10 cellular contexts compared by ENCODE assay signal in genomic region chr1:19646366-19646765, GRCh38. TPM values are rescaled to one million over a fixed set of nuclear protein-coding genes. Genes with fewer than 3 reads are reported as not detected.
DNase-seq lines count a peak whose midpoint lies in the region; ATAC-seq, FAIRE-seq and TF ChIP-seq lines count a peak whose summit lies in the region.
"Had no signal": no experiment of that assay in that cellular context is flagged by ENCODE, and none has a peak within 500 bp of the region (broad histone marks: within the 10 kb centered on the region; RNA-seq: fewer than 3 reads in every experiment).

No MANE protein-coding gene starts in this region.

- intact Hi-C loops in transverse colon (cut with DNase I; ENCODE audit: low total_unique reads) = loop anchor here (5.0 kb wide), 1 partner anchor 49 kb away; a partner anchor contains a TSS
- intact Hi-C loops in HepG2 (cut with micrococcal nuclease; ENCODE audit: unreplicated experiment) = no loop called here

- ATAC-seq in HepG2 = no peak

- H4K20me1 ChIP-seq in HepG2 (ENCODE audit: insufficient read depth, low read length) = no peaks in the 10 kb centered on the region

- no peak for FAIRE-seq in HepG2 (lab: Jason Lieb, UNC)

- WGBS in transverse colon (ENCODE audit: low coverage in 1 of 2), 2 donors = 36% methylated on average over 6 of the region's 6 CpGs; no CpG with 5 or more reads in 1 of the 2 donors
- 96% methylated on average over 4 of the region's 6 CpGs for WGBS in HepG2 (ENCODE audit: low lambda C conversion rate)

- no peak overlapping the region for H3K27ac Mint-ChIP-seq in activated naive CD4-positive, alpha-beta T cell treated with anti-CD3 and anti-CD28 coated beads, Interleukin-2, amount 10 ng/mL, durations not matched to agents 7 days and 5 days

- POLR2A ChIA-PET in HepG2 (lab: Yijun Ruan, JAX) = no interaction called here

- H3K4me2 ChIP-seq in HepG2 (ENCODE audit: low read depth, low read length) = no peak overlapping the region

- H3K27me3 ChIP-seq in layer of hippocampus (ENCODE audit: control insufficient read depth, insufficient read depth, low read length) = peaks cover 5% of the 10 kb centered on the region
- no peaks in the 10 kb centered on the region for H3K27me3 ChIP-seq in transverse colon
- H3K27me3 ChIP-seq in HepG2 (ENCODE audit: control insufficient read depth in 1 of 2, insufficient read depth in 2 of 2, low read length in 2 of 2) = peaks cover 0 to 21% of the 10 kb centered on the region in 2 experiments; a peak in 3 of 5 replicates

- H3K9me3 Mint-ChIP-seq in activated naive CD4-positive, alpha-beta T cell treated with anti-CD3 and anti-CD28 coated beads, Interleukin-2, amount 10 ng/mL, durations not matched to agents 7 days and 5 days = no peaks in the 10 kb centered on the region

- CTCF ChIA-PET in activated naive CD4-positive, alpha-beta T cell treated with anti-CD3 and anti-CD28 coated beads, Interleukin-2, amount 10 ng/mL, durations not matched to agents 7 days and 5 days (lab: Charles Lee) = interaction anchor here (1.4 to 2.5 kb wide), 4 partner anchors 8 to 303 kb away, joined by 3 to 8 read pairs (median 6); no protein-coding TSS in a partner anchor
- CTCF ChIA-PET in HepG2 (lab: Yijun Ruan, JAX; ENCODE audit: low intra/inter-chr PET ratio, low total read pairs) = no interaction called here

- H3K27me3 Mint-ChIP-seq in activated naive CD4-positive, alpha-beta T cell treated with anti-CD3 and anti-CD28 coated beads, Interleukin-2, amount 10 ng/mL, durations not matched to agents 7 days and 5 days = peaks cover 45% of the 10 kb centered on the region

- no TSS peak for BruUV-seq in HepG2 (replicated peaks; lab: Mats Ljungman, UMichigan)

- H3K4me3 ChIP-seq in transverse colon = peak overlapping the region in 3 of 4 donors; percentile 76 to 91 (median 78)
- H3K4me3 ChIP-seq in HepG2 (replicated peaks in 1 of 3; ENCODE audit: insufficient read depth in 1 of 3, low read depth in 2 of 3, low read length in 3 of 3) = no peak overlapping the region

- TF ChIP-seq RAD21 in HepG2 (CRISPR knock-in tag; IDR thresholded peaks at IDR 0.05) = no peak

- no peaks in the 10 kb centered on the region for H3K79me2 ChIP-seq in HepG2 (ENCODE audit: insufficient read depth, low read length)
- H3K79me2 ChIP-seq: parathyroid adenoma had no signal

- peaks cover 36% of the 10 kb centered on the region for H3K4me1 Mint-ChIP-seq in activated naive CD4-positive, alpha-beta T cell treated with anti-CD3 and anti-CD28 coated beads, Interleukin-2, amount 10 ng/mL, durations not matched to agents 7 days and 5 days

- no peak for TF ChIP-seq CTCF in transverse colon (IDR thresholded peaks at IDR 0.05)
- TF ChIP-seq CTCF in HepG2 (CRISPR knock-in tag; IDR thresholded peaks at IDR 0.05) = no peak

- in situ Hi-C loops in transverse colon (cut with MboI; ENCODE audit: low pct_ligation_motif_present in 1 of 4, low pct_unique_long_range_greater_than_20kb in 1 of 4, low sequenced_read_pairs in 3 of 4) (no loop called here), HepG2 (cut with HindIII; ENCODE audit: extremely low pct_ligation_motif_present, low pct_unique_long_range_greater_than_20kb) (loop anchor here (5.0 kb wide), 3 partner anchors 49 to 304 kb away; a partner anchor contains a TSS)

- peaks cover 2% of the 10 kb centered on the region for H3K36me3 Mint-ChIP-seq in activated naive CD4-positive, alpha-beta T cell treated with anti-CD3 and anti-CD28 coated beads, Interleukin-2, amount 10 ng/mL, durations not matched to agents 7 days and 5 days

- H3K9me3 ChIP-seq in transverse colon (no peaks in the 10 kb centered on the region), HepG2 (ENCODE audit: low read length) (no peaks in the 10 kb centered on the region)

- H2AFZ ChIP-seq in HepG2 (ENCODE audit: low read length) = no peak overlapping the region
- H2AFZ ChIP-seq: parathyroid adenoma had no signal

- peak overlapping the region; percentile 99 for H3K4me3 Mint-ChIP-seq in activated naive CD4-positive, alpha-beta T cell treated with anti-CD3 and anti-CD28 coated beads, Interleukin-2, amount 10 ng/mL, durations not matched to agents 7 days and 5 days

- H3K9ac ChIP-seq in HepG2 (ENCODE audit: insufficient read depth, low read depth, low read length) = no peak overlapping the region
- H3K9ac ChIP-seq: parathyroid adenoma had no signal

- no peak for TF ChIP-seq EP300 in transverse colon (IDR thresholded peaks at IDR 0.05; ENCODE audit: low read depth)
- TF ChIP-seq EP300 in HepG2 (IDR thresholded peaks at IDR 0.05; ENCODE audit: low read depth in 2 of 2, low read length in 2 of 2) = no peak
- no peak for TF ChIP-seq EP300 in HepG2 (CRISPR knock-in tag; IDR thresholded peaks at IDR 0.05; ENCODE audit: borderline replicate concordance)

- no peaks in the 10 kb centered on the region for H3K36me3 ChIP-seq in transverse colon
- H3K36me3 ChIP-seq in HepG2 (replicated peaks in 1 of 2; ENCODE audit: control insufficient read depth in 1 of 2, insufficient read depth in 2 of 2, low read length in 2 of 2) = no peaks in the 10 kb centered on the region

- peaks cover 30 to 71% (median 63%) of the 10 kb centered on the region in 4 donors for H3K4me1 ChIP-seq in transverse colon
- H3K4me1 ChIP-seq in HepG2 (ENCODE audit: insufficient read depth, low read length) = peaks cover 39% of the 10 kb centered on the region
- H3K4me1 ChIP-seq: parathyroid adenoma had no signal

- peak; percentile 52 for DNase-seq in activated naive CD4-positive, alpha-beta T cell treated with anti-CD3 and anti-CD28 coated beads, Interleukin-2, amount 10 ng/mL, durations not matched to agents 7 days and 5 days
- no peak for DNase-seq in activated naive CD4-positive, alpha-beta T cell (lab: John Stamatoyannopoulos, UW)
- DNase-seq in transverse colon (peak; percentile 89), HK-2 (ENCODE audit: unreplicated experiment) (no peak), hypothalamus (lab: John Stamatoyannopoulos, UW) (no peak), HepG2 (ENCODE audit: low spot score) (no peak)
- DNase-seq: NCI-H2081 treated with DMSO at 0.1 percent for 48 hours had no signal

- H3K27ac ChIP-seq in angular gyrus (ENCODE audit: low read depth, low read length) (peak overlapping the region; percentile 62), layer of hippocampus (ENCODE audit: low read depth, low read length) (peak overlapping the region; percentile 12), transverse colon (peak overlapping the region; percentile 94 to 98 (median 96)), HepG2 (ENCODE audit: extremely low read length, insufficient read depth, low read length) (no peak overlapping the region)
- H3K27ac ChIP-seq: parathyroid adenoma had no signal

- TF ChIP-seq POLR2A in transverse colon (IDR thresholded peaks at IDR 0.05) (peak; percentile 83), HepG2 (IDR thresholded peaks at IDR 0.05; ENCODE audit: insufficient read depth in 1 of 2, low read depth in 2 of 2, low read length in 2 of 2) (no peak)

RNA-seq across cellular contexts. Expression of gene NBL1, which starts 2.3 kb away (rescaled TPM):
- total RNA-seq in transverse colon (100 to 1,000 TPM; 122 to 238 (median 204) TPM), HepG2 (2016; rRNA removed; fragmentation: Illumina TruSeq; extraction: Trizol) (1.9 and 2.7 TPM in 2 replicates)
- total RNA-seq in HepG2 (2016; cell fraction: cytosol; rRNA removed; fragmentation: Illumina TruSeq; extraction: Trizol; ENCODE audit: low read depth) = 2.8 and 4.1 TPM in 2 replicates
- 2.8 and 3.1 TPM in 2 replicates for total RNA-seq in HepG2 (2016; cell fraction: insoluble cytoplasmic fraction; rRNA removed; fragmentation: Illumina TruSeq; extraction: Trizol)
- total RNA-seq in HepG2 (2016; cell fraction: membrane; rRNA removed; fragmentation: Illumina TruSeq; extraction: Trizol) = 5.9 and 6.3 TPM in 2 replicates
- total RNA-seq in HepG2 (2016; cell fraction: nucleus; rRNA removed; fragmentation: Illumina TruSeq; extraction: Trizol) = 2.3 and 3.4 TPM in 2 replicates
- 13.8 and 17.5 TPM in 2 replicates for polyA plus RNA-seq in HepG2 (2011; rRNA removed)
- polyA plus RNA-seq in HepG2 (2011; cell fraction: cytosol; rRNA removed) = 6.0 and 10.2 TPM in 2 replicates
- polyA plus RNA-seq in HepG2 (2011; cell fraction: nucleus; rRNA removed) = 7.1 and 10.2 TPM in 2 replicates
- 3.2 TPM in 2 replicates for polyA plus RNA-seq in HepG2 (2012)
- 4.3 and 4.8 TPM in 2 replicates for polyA plus RNA-seq in HepG2 (2016; cell fraction: cytosol; fragmentation: Illumina TruSeq; extraction: Trizol; ENCODE audit: low read depth)
- polyA plus RNA-seq in HepG2 (2016; cell fraction: insoluble cytoplasmic fraction; fragmentation: Illumina TruSeq; extraction: Trizol; ENCODE audit: low read depth) = 2.1 and 2.4 TPM in 2 replicates
- polyA plus RNA-seq in HepG2 (2016; cell fraction: membrane; fragmentation: Illumina TruSeq; extraction: Trizol; ENCODE audit: low read depth) = 5.5 and 7.0 TPM in 2 replicates
- polyA plus RNA-seq in HepG2 (2016; cell fraction: nucleus; fragmentation: Illumina TruSeq; extraction: Trizol; ENCODE audit: insufficient read depth, low read depth) = 3.7 and 4.3 TPM in 2 replicates
- 26.9 and 216 TPM in 2 replicates for polyA minus RNA-seq in HepG2 (2011; rRNA and poly(A)+ RNA removed; ENCODE audit: low replicate concordance)
- 3.2 and 4.0 TPM in 2 replicates for polyA minus RNA-seq in HepG2 (2011; cell fraction: cytosol; rRNA and poly(A)+ RNA removed)
- 1.1 and 1.4 TPM in 2 replicates for polyA minus RNA-seq in HepG2 (2011; cell fraction: nucleus; rRNA and poly(A)+ RNA removed)

RNA-seq across cellular contexts. Expression of gene HTR6, which starts 18.3 kb away (rescaled TPM):
- not detected for total RNA-seq in transverse colon
- total RNA-seq in HepG2 (2016; rRNA removed; fragmentation: Illumina TruSeq; extraction: Trizol) = 0.04 TPM in 1 of 2 replicates, not detected in the other
- total RNA-seq in HepG2 (2016; cell fraction: cytosol; rRNA removed; fragmentation: Illumina TruSeq; extraction: Trizol; ENCODE audit: low read depth) = not detected in 2 replicates
- total RNA-seq in HepG2 (2016; cell fraction: insoluble cytoplasmic fraction; rRNA removed; fragmentation: Illumina TruSeq; extraction: Trizol) = not detected in 2 replicates
- total RNA-seq in HepG2 (2016; cell fraction: membrane; rRNA removed; fragmentation: Illumina TruSeq; extraction: Trizol) = not detected in 2 replicates
- not detected in 2 replicates for total RNA-seq in HepG2 (2016; cell fraction: nucleus; rRNA removed; fragmentation: Illumina TruSeq; extraction: Trizol)
- 0.05 TPM in 1 of 2 replicates, not detected in the other for polyA plus RNA-seq in HepG2 (2011; rRNA removed)
- polyA plus RNA-seq in HepG2 (2011; cell fraction: cytosol; rRNA removed) = not detected in 2 replicates
- not detected in 2 replicates for polyA plus RNA-seq in HepG2 (2011; cell fraction: nucleus; rRNA removed)
- polyA plus RNA-seq in HepG2 (2012) = not detected in 2 replicates
- not detected in 2 replicates for polyA plus RNA-seq in HepG2 (2016; cell fraction: cytosol; fragmentation: Illumina TruSeq; extraction: Trizol; ENCODE audit: low read depth)
- polyA plus RNA-seq in HepG2 (2016; cell fraction: insoluble cytoplasmic fraction; fragmentation: Illumina TruSeq; extraction: Trizol; ENCODE audit: low read depth) = not detected in 2 replicates
- polyA plus RNA-seq in HepG2 (2016; cell fraction: membrane; fragmentation: Illumina TruSeq; extraction: Trizol; ENCODE audit: low read depth) = not detected in 2 replicates
- not detected in 2 replicates for polyA plus RNA-seq in HepG2 (2016; cell fraction: nucleus; fragmentation: Illumina TruSeq; extraction: Trizol; ENCODE audit: insufficient read depth, low read depth)
- polyA minus RNA-seq in HepG2 (2011; rRNA and poly(A)+ RNA removed; ENCODE audit: low replicate concordance) = not detected in 2 replicates
- not detected in 2 replicates for polyA minus RNA-seq in HepG2 (2011; cell fraction: cytosol; rRNA and poly(A)+ RNA removed)
- polyA minus RNA-seq in HepG2 (2011; cell fraction: nucleus; rRNA and poly(A)+ RNA removed) = not detected in 2 replicates

Comparison
In these comparisons a context has a peak if more than half of its experiments do, and no peak if none do; other contexts are left out.
1. DNase-seq: peak in activated naive CD4-positive, alpha-beta T cell treated with anti-CD3 and anti-CD28 coated beads, Interleukin-2, amount 10 ng/mL, durations not matched to agents 7 days and 5 days (single experiment) and transverse colon (single experiment); none in activated naive CD4-positive, alpha-beta T cell (0 of 4), HK-2 (single experiment), hypothalamus (0 of 51) and HepG2 (single experiment).
2. H3K4me3 ChIP-seq: peak in transverse colon (3 of 4); none in HepG2 (0 of 3).
3. RNA of gene NBL1, which starts 2.3 kb away (total RNA-seq): 122 to 238 TPM in transverse colon; 1.9 to 6.3 TPM in HepG2; every median in the first group is over 10 times any median in the second.